In genomic region chr5:25119654-25120053, GRCh38 we compare ENCODE assay signal across 9 cellular contexts.
DNase-seq lines count a peak whose midpoint lies in the region; ATAC-seq and TF ChIP-seq lines count a peak whose summit lies in the region.
"Had no signal": no experiment of that assay in that cellular context is flagged by ENCODE, and none has a peak within 500 bp of the region (broad histone marks: within the 10 kb centered on the region; RNA-seq: fewer than 3 reads in every experiment).

No MANE protein-coding gene starts in this region.

- BruUV-seq in OCI-LY7 (replicated peaks; lab: Mats Ljungman, UMichigan) = no TSS peak

- no peak overlapping the region for H2AFZ ChIP-seq in OCI-LY7 (ENCODE audit: low read length)

- no peak overlapping the region for H3K4me3 Mint-ChIP-seq in HFFc6

- H3K4me1 ChIP-seq in OCI-LY7 (ENCODE audit: insufficient read depth, low read length, poor library complexity, severe bottlenecking) = no peaks in the 10 kb centered on the region
- H3K4me1 ChIP-seq in tibial nerve = no peaks in the 10 kb centered on the region

- H3K27ac Mint-ChIP-seq in HFFc6 = no peak overlapping the region

- ATAC-seq in GM18909 (IDR thresholded peaks at IDR 0.05; ENCODE audit: poor library complexity, unreplicated experiment) (no peak), HG03378 (IDR thresholded peaks at IDR 0.05; ENCODE audit: unreplicated experiment) (no peak)

- H3K4me2 ChIP-seq in OCI-LY7 (ENCODE audit: low read length) = no peak overlapping the region

- H4K20me1 ChIP-seq in OCI-LY7 (ENCODE audit: insufficient read depth, low read length) = no peaks in the 10 kb centered on the region

- 77 to 82% methylated on average over 7 of the region's 7 CpGs for WGBS in tibial nerve, 2 donors

- H3K79me2 ChIP-seq in OCI-LY7 (ENCODE audit: insufficient read depth, low read depth, low read length) = no peaks in the 10 kb centered on the region

- no peaks in the 10 kb centered on the region for H3K9me2 ChIP-seq in OCI-LY7 (ENCODE audit: insufficient read depth, low read length)

- no peaks in the 10 kb centered on the region for H3K36me3 ChIP-seq in OCI-LY7 (ENCODE audit: insufficient read depth, low read length)
- no peaks in the 10 kb centered on the region for H3K36me3 ChIP-seq in tibial nerve

- POLR2A ChIA-PET in OCI-LY7 (lab: Charles Lee) = interaction anchor here (0.7 kb wide), 1 partner anchor 207 kb away, joined by 3 read pairs; no protein-coding TSS in a partner anchor

- H3K9me3 Mint-ChIP-seq in HFFc6 = peaks cover 23% of the 10 kb centered on the region

- H3K4me1 Mint-ChIP-seq in HFFc6 (ENCODE audit: low read depth) = no peaks in the 10 kb centered on the region

- CTCF ChIA-PET in OCI-LY7 (lab: Charles Lee; ENCODE audit: unreplicated experiment) = no interaction called here

- H3K9me3 ChIP-seq in OCI-LY7 (ENCODE audit: low read length) (no peaks in the 10 kb centered on the region), tibial nerve (no peaks in the 10 kb centered on the region)

- H3K27ac ChIP-seq in OCI-LY7 (ENCODE audit: low read depth, low read length, poor library complexity, severe bottlenecking) (no peak overlapping the region), tibial nerve (no peak overlapping the region)

- no peak for TF ChIP-seq EP300 in tibial nerve (IDR thresholded peaks at IDR 0.05)

- TF ChIP-seq CTCF in HFFc6 (IDR thresholded peaks at IDR 0.05) (peak; percentile 65), OCI-LY7 (conservative IDR thresholded peaks at IDR 0.05; ENCODE audit: low read length) (peak; percentile 66), fibroblast of villous mesenchyme (IDR thresholded peaks at IDR 0.05; ENCODE audit: insufficient read depth, low read depth, low read length) (peak; percentile 29), tibial nerve (IDR thresholded peaks at IDR 0.05) (no peak)

- H3K36me3 Mint-ChIP-seq in HFFc6 (ENCODE audit: low read depth) = no peaks in the 10 kb centered on the region

- H3K4me3 ChIP-seq in OCI-LY7 (ENCODE audit: low read depth, low read length, poor library complexity, severe bottlenecking) (no peak overlapping the region), fibroblast of villous mesenchyme (ENCODE audit: low read depth, low read length) (no peak overlapping the region), tibial nerve (no peak overlapping the region)

- TF ChIP-seq POLR2A in tibial nerve (IDR thresholded peaks at IDR 0.05) = no peak

- DNase-seq in AML-193 (lab: John Stamatoyannopoulos, UW) (peak; percentile 50 to 53), HFFc6 (no peak), OCI-LY7 (ENCODE audit: low spot score) (peak; percentile 14), fibroblast of villous mesenchyme (ENCODE audit: low read depth) (no peak), tibial nerve (ENCODE audit: low spot score in 2 of 2) (no peak)
- DNase-seq in activated CD8-positive, alpha-beta memory T cell treated with anti-CD3 and anti-CD28 coated beads, Interleukin-2, amount 50 U/mL, for 4 hours = no peak
- DNase-seq: activated CD4-positive, alpha-beta T cell treated with anti-CD3 and anti-CD28 coated beads for 1 hour had no signal

- intact Hi-C loops in OCI-LY7 (cut with micrococcal nuclease; ENCODE audit: unreplicated experiment) = no loop called here

- H3K27me3 Mint-ChIP-seq in HFFc6 (ENCODE audit: insufficient read depth) = no peaks in the 10 kb centered on the region

- no peaks in the 10 kb centered on the region for H3K27me3 ChIP-seq in tibial nerve

Comparison
In these comparisons a context has a peak if more than half of its experiments do, and no peak if none do; other contexts are left out.
1. DNase-seq: peak in AML-193 (2 of 2) and OCI-LY7 (single experiment); none in HFFc6 (single experiment), fibroblast of villous mesenchyme (single experiment), activated CD8-positive, alpha-beta memory T cell treated with anti-CD3 and anti-CD28 coated beads, Interleukin-2, amount 50 U/mL, for 4 hours (single experiment) and tibial nerve (0 of 2).
2. CTCF ChIP-seq: peak in HFFc6 (single experiment), OCI-LY7 (single experiment) and fibroblast of villous mesenchyme (single experiment); none in tibial nerve (0 of 5).